ENCODE assay signal across 10 cellular contexts in the genomic region with DNA sequence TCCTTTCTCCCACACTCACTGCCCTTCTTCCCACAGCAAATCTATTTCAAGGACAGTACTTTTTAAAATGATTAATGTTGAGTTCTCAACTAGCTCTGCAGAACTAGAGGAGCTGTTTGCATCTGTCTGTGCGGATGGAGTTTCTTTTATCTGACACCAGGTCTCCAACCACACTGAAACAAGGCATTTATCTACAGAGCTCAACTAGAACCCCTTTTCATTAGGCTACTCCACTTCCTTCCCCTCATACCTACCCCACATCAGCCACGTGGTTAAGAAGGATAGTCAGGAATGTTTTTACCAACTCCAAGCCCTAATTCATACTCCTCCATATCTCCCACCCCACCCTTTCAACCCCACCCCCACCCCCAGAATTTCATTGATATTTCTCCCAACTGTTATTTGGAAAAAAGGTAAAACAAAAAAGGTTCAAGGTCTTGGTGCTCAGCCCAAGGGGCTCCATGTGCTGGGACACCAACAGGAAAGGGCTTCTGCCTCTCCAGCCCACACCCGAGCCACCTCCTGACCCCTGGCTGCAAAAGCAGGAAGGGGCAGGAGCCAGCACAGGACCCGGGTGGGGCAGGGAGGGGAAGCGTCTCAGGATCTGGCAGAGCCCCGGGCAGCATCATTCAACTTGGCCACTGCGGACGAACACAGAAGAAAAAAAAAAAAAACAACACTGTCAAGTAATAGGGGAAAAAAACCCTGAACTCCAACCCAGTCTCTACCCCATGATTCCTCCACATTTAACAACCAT. TPM values are rescaled to one million over a fixed set of nuclear protein-coding genes. Genes with fewer than 3 reads are reported as not detected.
DNase-seq lines count a peak whose midpoint lies in the region; ATAC-seq and TF ChIP-seq lines count a peak whose summit lies in the region.
"Had no signal": no experiment of that assay in that cellular context is flagged by ENCODE, and none has a peak within 500 bp of the region (broad histone marks: within the 10 kb centered on the region; RNA-seq: fewer than 3 reads in every experiment).

No MANE protein-coding gene starts in this region.

- CTCF ChIA-PET in T-cell (lab: Charles Lee), result interaction anchor here (0.6 to 4.9 kb wide), 6 partner anchors 17 to 62 kb away, joined by 3 to 106 read pairs (median 8); partner anchors contain the start of gene MCL1 (in 1 of the 2)

- ATAC-seq in T-cell (replicated peaks in 1 of 4) (no peak), HG03520 (IDR thresholded peaks at IDR 0.05; ENCODE audit: unreplicated experiment) (no peak), HG02970 (IDR thresholded peaks at IDR 0.05; ENCODE audit: low FRiP score, unreplicated experiment) (no peak), HG02610 (IDR thresholded peaks at IDR 0.05; ENCODE audit: unreplicated experiment) (no peak)

- H3K27me3 ChIP-seq in BLaER1 treated with 17β-estradiol and CSF1 and Interleukin-3, amounts not matched to agents 10 nM and 100 nM, result no peaks in the 10 kb centered on the region
- no peaks in the 10 kb centered on the region for H3K27me3 ChIP-seq in esophagus (ENCODE audit: control insufficient read depth in 1 of 2, insufficient read depth in 2 of 2, low read length in 2 of 2)

- peaks cover 53 to 99% (median 96%) of the 10 kb centered on the region in 11 experiments for H3K36me3 ChIP-seq in BLaER1 treated with 17β-estradiol and CSF1 and Interleukin-3, amounts not matched to agents 10 nM and 100 nM
- peaks cover 5 to 12% of the 10 kb centered on the region in 2 donors for H3K36me3 ChIP-seq in esophagus (ENCODE audit: control insufficient read depth in 2 of 2, insufficient read depth in 2 of 2, low read length in 1 of 2)

- peak overlapping the region in 9 of 11 experiments; percentile 5 to 58 (median 31); a peak in 11 of 22 replicates for H3K27ac ChIP-seq in BLaER1 treated with 17β-estradiol and CSF1 and Interleukin-3, amounts not matched to agents 10 nM and 100 nM
- peak overlapping the region; percentile 67 to 79 for H3K27ac ChIP-seq in esophagus (ENCODE audit: low read depth in 2 of 2, low read length in 1 of 2)

- H3K9ac ChIP-seq in BLaER1 treated with 17β-estradiol and CSF1 and Interleukin-3, amounts not matched to agents 10 nM and 100 nM, result peak overlapping the region in 7 of 11 experiments; percentile 22 to 48 (median 37); a peak in 7 of 22 replicates

- POLR2A ChIA-PET in T-cell (lab: Charles Lee), result interaction anchor here (0.5 to 1.0 kb wide), 5 partner anchors 13 to 246 kb away, joined by 3 to 5 read pairs (median 4); no protein-coding TSS in a partner anchor

- 24 to 39% methylated on average over 8 of the region's 8 CpGs for WGBS in esophagus, 2 donors

- peaks cover 0 to 83% (median 35%) of the 10 kb centered on the region in 10 experiments; a peak in 13 of 20 replicates for H3K4me1 ChIP-seq in BLaER1 treated with 17β-estradiol and CSF1 and Interleukin-3, amounts not matched to agents 10 nM and 100 nM
- peaks cover 2 to 8% of the 10 kb centered on the region in 2 donors for H3K4me1 ChIP-seq in esophagus (ENCODE audit: control insufficient read depth in 2 of 2, insufficient read depth in 2 of 2, low read length in 1 of 2)

- peak overlapping the region in 4 of 11 experiments; percentile 49 to 70 (median 58); a peak in 9 of 22 replicates for H3K4me2 ChIP-seq in BLaER1 treated with 17β-estradiol and CSF1 and Interleukin-3, amounts not matched to agents 10 nM and 100 nM

- no peak overlapping the region for H3K4me3 ChIP-seq in BLaER1 treated with 17β-estradiol and CSF1 and Interleukin-3, amounts not matched to agents 10 nM and 100 nM
- no peak overlapping the region for H3K4me3 ChIP-seq in esophagus (ENCODE audit: low read depth in 1 of 2, low read length in 2 of 2)

- H3K27ac Mint-ChIP-seq in T-cell (peak overlapping the region; percentile 86 to 92), nephron (peak overlapping the region in 2 of 3 experiments; percentile 25 to 35)

- peak overlapping the region in 1 of 3 donors; percentile 34 for H3K4me3 Mint-ChIP-seq in T-cell
- H3K4me3 Mint-ChIP-seq in nephron, result no peak overlapping the region

- no peaks in the 10 kb centered on the region for H3K9me3 ChIP-seq in BLaER1 treated with 17β-estradiol and CSF1 and Interleukin-3, amounts not matched to agents 10 nM and 100 nM (replicated peaks in 1 of 11)
- no peaks in the 10 kb centered on the region for H3K9me3 ChIP-seq in esophagus (ENCODE audit: control insufficient read depth in 2 of 2, insufficient read depth in 1 of 2, low read depth in 1 of 2, low read length in 1 of 2)

- DNase-seq in T-cell (no peak), KG1 (lab: John Stamatoyannopoulos, UW) (no peak)
- DNase-seq: DMS79, NCI-H2029 had no signal

- peaks cover 29 to 55% (median 55%) of the 10 kb centered on the region in 3 donors for H3K4me1 Mint-ChIP-seq in T-cell
- peaks cover 13% of the 10 kb centered on the region for H3K4me1 Mint-ChIP-seq in nephron

- TF ChIP-seq CTCF in nephron (IDR thresholded peaks at IDR 0.05; ENCODE audit: unreplicated experiment in 3 of 3), result no peak

- H3K9me3 Mint-ChIP-seq in T-cell (no peaks in the 10 kb centered on the region), nephron (no peaks in the 10 kb centered on the region)

- H4K20me1 ChIP-seq in BLaER1 treated with 17β-estradiol and CSF1 and Interleukin-3, amounts not matched to agents 10 nM and 100 nM, result peaks cover 0 to 9% (median 0%) of the 10 kb centered on the region in 11 experiments; a peak in 5 of 22 replicates

- H3K36me3 Mint-ChIP-seq in T-cell (peaks cover 54% of the 10 kb centered on the region), nephron (ENCODE audit: low read depth) (peaks cover 71% of the 10 kb centered on the region)

- H3K27me3 Mint-ChIP-seq in T-cell (no peaks in the 10 kb centered on the region), nephron (ENCODE audit: low read depth) (no peaks in the 10 kb centered on the region)

RNA-seq across cellular contexts. Expression of gene ENSA, which starts 7.0 kb away (rescaled TPM):
- total RNA-seq in T-cell, result 100 to 1,000 TPM; 108 to 158 (median 110) TPM
- polyA plus RNA-seq in esophagus, result 100 to 1,000 TPM; 290 to 298 TPM

RNA-seq across cellular contexts. Expression of gene MCL1, which starts 43.0 kb away (rescaled TPM):
- total RNA-seq in T-cell, result 100 to 1,000 TPM; 478 to 731 (median 517) TPM
- 100 to 1,000 TPM in 1 of 2 donors, 10 to 100 TPM in 1; 99.3 to 101 TPM for polyA plus RNA-seq in esophagus
